9 cellular contexts compared by ENCODE assay signal in the genomic region with DNA sequence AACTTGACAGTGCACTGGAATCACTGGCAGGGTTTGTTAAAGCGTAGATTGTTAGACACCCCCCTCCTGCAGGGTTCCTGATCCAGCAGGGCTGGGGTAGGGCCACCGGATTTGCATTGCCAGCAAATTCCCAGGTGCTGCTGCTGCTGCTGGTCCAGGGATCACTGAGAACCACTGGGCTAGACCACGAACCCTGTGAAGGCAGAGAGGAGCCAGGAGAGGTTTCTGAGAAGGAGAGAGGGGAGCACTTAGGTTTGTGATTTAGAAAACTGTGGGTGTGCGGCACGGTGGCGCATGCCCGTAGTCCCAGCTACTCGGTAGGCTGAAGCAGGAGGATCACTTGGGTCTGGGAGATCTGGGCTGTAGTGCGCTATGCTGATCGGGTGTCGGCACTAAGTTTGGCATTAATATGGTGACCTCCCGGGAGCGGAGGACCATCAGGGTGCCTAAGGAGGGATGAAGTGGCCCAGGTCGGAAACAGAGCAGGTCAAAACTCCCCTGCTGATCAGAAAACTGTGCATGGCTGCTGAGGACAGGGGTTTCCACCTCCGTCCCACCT. TPM values are rescaled to one million over a fixed set of nuclear protein-coding genes. Genes with fewer than 3 reads are reported as not detected.
DNase-seq lines count a peak whose midpoint lies in the region; ATAC-seq and TF ChIP-seq lines count a peak whose summit lies in the region.
"Had no signal": no experiment of that assay in that cellular context is flagged by ENCODE, and none has a peak within 500 bp of the region (broad histone marks: within the 10 kb centered on the region; RNA-seq: fewer than 3 reads in every experiment).

No MANE protein-coding gene starts in this region.

- H3K36me3 ChIP-seq in left lung, result no peaks in the 10 kb centered on the region

- no peak for TF ChIP-seq CTCF in left lung (IDR thresholded peaks at IDR 0.05)

- DNase-seq in activated naive CD4-positive, alpha-beta T cell treated with anti-CD3 and anti-CD28 coated beads, Interleukin-2, amount 50 U/mL, for 16 hours, result peak; percentile 24
- DNase-seq in SK-N-DZ (ENCODE audit: low spot score), result no peak
- DNase-seq in left lung, result no peak
- DNase-seq: foreskin keratinocyte had no signal

- peaks cover 0 to 24% of the 10 kb centered on the region in 2 donors for H3K27me3 ChIP-seq in left lung
- H3K27me3 ChIP-seq: foreskin keratinocyte had no signal

- ATAC-seq in GM18517 (IDR thresholded peaks at IDR 0.05; ENCODE audit: unreplicated experiment) (peak; percentile 1), HG03066 (IDR thresholded peaks at IDR 0.05; ENCODE audit: low read depth, unreplicated experiment) (peak; percentile 0), HG03565 (IDR thresholded peaks at IDR 0.05; ENCODE audit: unreplicated experiment) (no peak), left lung (no peak)
- ATAC-seq: foreskin keratinocyte had no signal

- peak overlapping the region in 14 of 21 experiments; percentile 0 to 96 (median 60) for H3K27ac ChIP-seq in skin epidermis
- peak overlapping the region in 1 of 2 donors; percentile 68 for H3K27ac ChIP-seq in left lung
- H3K27ac ChIP-seq: foreskin keratinocyte had no signal

- H3K9me3 ChIP-seq in left lung, result no peaks in the 10 kb centered on the region

- intact Hi-C loops in left lung (cut with DNase I), result no loop called here

- H3K4me3 ChIP-seq in skin epidermis (no peak overlapping the region), left lung (no peak overlapping the region)
- H3K4me3 ChIP-seq: smooth muscle cell had no signal

- H3K4me1 ChIP-seq in left lung, result peaks cover 5 to 51% of the 10 kb centered on the region in 2 donors
- H3K4me1 ChIP-seq: foreskin keratinocyte had no signal

RNA-seq across cellular contexts. Expression of gene FAM83D, which starts 53.6 kb away (rescaled TPM):
- 99.3 and 104 TPM in 2 replicates for polyA plus RNA-seq in SK-N-DZ (2014; cell fraction: cytosol; rRNA removed)
- 58.0 and 67.2 TPM in 2 replicates for polyA plus RNA-seq in SK-N-DZ (2014; cell fraction: nucleus; rRNA removed)
- total RNA-seq in left lung, result 1 to 10 TPM; 1.5 to 8.5 TPM

Comparison
In these comparisons a context has a peak if more than half of its experiments do, and no peak if none do; other contexts are left out.
1. ATAC-seq: peak in GM18517 (single experiment) and HG03066 (single experiment); none in HG03565 (single experiment) and left lung (single experiment).